20 cellular contexts compared by ENCODE assay signal in genomic region chr6:159473844-159474243, GRCh38.
"Had no signal": no experiment of that assay in that cellular context is flagged by ENCODE, and none has a peak within 500 bp of the region (broad histone marks: within the 10 kb centered on the region; RNA-seq: fewer than 3 reads in every experiment).

No MANE protein-coding gene starts in this region.

- H3K9me3 Mint-ChIP-seq: activated CD4-positive, alpha-beta memory T cell treated with anti-CD3 and anti-CD28 coated beads for 36 hours; activated naive CD8-positive, alpha-beta T cell treated with anti-CD3 and anti-CD28 coated beads, Interleukin-2, amount 10 ng/mL, durations not matched to agents 7 days and 5 days; activated T-helper 17 cell treated with anti-CD3 and anti-CD28 coated beads, Interleukin-2, amount 50 U/mL, for 72 hours had no signal

- ATAC-seq: activated T-helper 17 cell treated with anti-CD3 and anti-CD28 coated beads, Interleukin-2, amount 50 U/mL, for 72 hours; lower lobe of right lung; naive thymus-derived CD8-positive, alpha-beta T cell; right lobe of liver; stimulated activated naive B cell treated with anti-CD40 and anti-IgM and Interleukin-4, amounts not matched to agents 10 μg/mL and 1 μg/mL and 100 μg/mL, for 72 hours; T-cell; WTC11 had no signal

- H3K27me3 Mint-ChIP-seq: activated naive CD8-positive, alpha-beta T cell treated with anti-CD3 and anti-CD28 coated beads, Interleukin-2, amount 10 ng/mL, durations not matched to agents 7 days and 5 days; stimulated activated naive B cell treated with anti-CD40 and anti-IgM and Interleukin-4, amounts not matched to agents 10 μg/mL and 1 μg/mL and 100 μg/mL, for 72 hours had no signal

- H3K36me3 Mint-ChIP-seq: activated CD4-positive, alpha-beta memory T cell treated with anti-CD3 and anti-CD28 coated beads for 36 hours; activated naive CD8-positive, alpha-beta T cell treated with anti-CD3 and anti-CD28 coated beads, Interleukin-2, amount 10 ng/mL, durations not matched to agents 7 days and 5 days; naive thymus-derived CD8-positive, alpha-beta T cell; T-cell had no signal

- H3K4me3 ChIP-seq: coronary artery, lower lobe of right lung, ovary, psoas muscle, right lobe of liver, thyroid gland had no signal

- DNase-seq: activated CD4-positive, alpha-beta memory T cell treated with anti-CD3 and anti-CD28 coated beads for 36 hours; activated CD4-positive, alpha-beta T cell treated with anti-CD3 and anti-CD28 coated beads for 4 hours; activated naive CD4-positive, alpha-beta T cell; activated naive CD8-positive, alpha-beta T cell treated with anti-CD3 and anti-CD28 coated beads, Interleukin-2, amount 10 ng/mL, durations not matched to agents 7 days and 5 days; activated T-cell treated with anti-CD3 and anti-CD28 coated beads for 4 hours; erythroblast; hippocampal formation; left cardiac atrium; lower lobe of right lung; naive thymus-derived CD8-positive, alpha-beta T cell; ovary; psoas muscle; right lobe of liver; stimulated activated CD4-positive, alpha-beta T cell treated with anti-CD3 and anti-CD28 coated beads, Interleukin-4, amount 100 ng/mL, for 4 hours; stimulated activated naive B cell treated with anti-CD40 and anti-IgM and Interleukin-4, amounts not matched to agents 10 μg/mL and 1 μg/mL and 100 μg/mL, for 72 hours; T-cell; thyroid gland had no signal

- H3K27ac Mint-ChIP-seq: activated CD4-positive, alpha-beta memory T cell treated with anti-CD3 and anti-CD28 coated beads for 36 hours; activated naive CD8-positive, alpha-beta T cell treated with anti-CD3 and anti-CD28 coated beads, Interleukin-2, amount 10 ng/mL, durations not matched to agents 7 days and 5 days; activated T-helper 17 cell treated with anti-CD3 and anti-CD28 coated beads, Interleukin-2, amount 50 U/mL, for 72 hours; naive thymus-derived CD8-positive, alpha-beta T cell; stimulated activated naive B cell treated with anti-CD40 and anti-IgM and Interleukin-4, amounts not matched to agents 10 μg/mL and 1 μg/mL and 100 μg/mL, for 72 hours; T-cell; WTC11 had no signal

- H3K4me3 Mint-ChIP-seq: activated CD4-positive, alpha-beta memory T cell treated with anti-CD3 and anti-CD28 coated beads for 36 hours; activated naive CD8-positive, alpha-beta T cell treated with anti-CD3 and anti-CD28 coated beads, Interleukin-2, amount 10 ng/mL, durations not matched to agents 7 days and 5 days; activated T-helper 17 cell treated with anti-CD3 and anti-CD28 coated beads, Interleukin-2, amount 50 U/mL, for 72 hours; naive thymus-derived CD8-positive, alpha-beta T cell; stimulated activated naive B cell treated with anti-CD40 and anti-IgM and Interleukin-4, amounts not matched to agents 10 μg/mL and 1 μg/mL and 100 μg/mL, for 72 hours; T-cell; WTC11 had no signal

- H3K4me1 Mint-ChIP-seq: activated naive CD8-positive, alpha-beta T cell treated with anti-CD3 and anti-CD28 coated beads, Interleukin-2, amount 10 ng/mL, durations not matched to agents 7 days and 5 days; activated T-helper 17 cell treated with anti-CD3 and anti-CD28 coated beads, Interleukin-2, amount 50 U/mL, for 72 hours; naive thymus-derived CD8-positive, alpha-beta T cell; T-cell; WTC11 had no signal
